30 cellular contexts compared by ENCODE assay signal in the genomic region with DNA sequence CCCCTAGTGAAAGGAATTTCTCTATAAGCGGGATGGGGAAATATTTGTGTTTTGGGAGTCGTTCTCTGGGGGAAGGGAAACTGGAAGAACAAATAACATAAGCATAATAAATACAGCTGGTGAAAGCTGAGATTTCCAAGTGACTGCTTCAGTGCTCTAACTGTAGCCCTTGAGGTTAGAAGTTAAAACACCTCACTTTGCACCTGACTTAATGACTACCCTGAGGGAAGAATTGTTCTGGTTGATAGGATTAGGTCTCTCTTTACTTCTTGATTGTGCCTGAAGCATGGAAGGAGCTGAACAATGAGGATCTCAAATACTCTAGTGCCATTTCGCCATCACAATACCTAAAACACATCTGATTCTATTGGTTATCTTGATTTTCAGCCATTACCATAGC.
A peak's percentile ranks its signal among the peaks of the same experiment; 100 is the strongest.
DNase-seq lines count a peak whose midpoint lies in the region; ATAC-seq and TF ChIP-seq lines count a peak whose summit lies in the region.
"Had no signal": no experiment of that assay in that cellular context is flagged by ENCODE, and none has a peak within 500 bp of the region (broad histone marks: within the 10 kb centered on the region; RNA-seq: fewer than 3 reads in every experiment).

No MANE protein-coding gene starts in this region.

- H3K9me3 Mint-ChIP-seq in chondrocyte (ENCODE audit: low read depth), result peaks cover 5% of the 10 kb centered on the region
- peaks cover 5% of the 10 kb centered on the region for H3K9me3 Mint-ChIP-seq in nephron progenitor cell
- H3K9me3 Mint-ChIP-seq in endothelial cell (ENCODE audit: unreplicated experiment), result no peaks in the 10 kb centered on the region

- H3K27ac Mint-ChIP-seq in chondrocyte (ENCODE audit: unreplicated experiment) (peak overlapping the region; percentile 15), nephron progenitor cell (peak overlapping the region; percentile 66), endothelial cell (ENCODE audit: unreplicated experiment) (no peak overlapping the region)
- H3K27ac Mint-ChIP-seq: activated naive CD4-positive, alpha-beta T cell treated with anti-CD3 and anti-CD28 coated beads, Interleukin-2, amount 50 U/mL, for 24 hours; activated T-helper 17 cell treated with anti-CD3 and anti-CD28 coated beads, Interleukin-2, amount 50 U/mL, for 72 hours; T-helper 2 cell treated with Interferon-gamma antibody and Interleukin-4, amounts not matched to agents 5 μg/mL and 100 μg/mL, for 36 hours had no signal

- ATAC-seq in activated CD4-positive, CD25-positive, alpha-beta regulatory T cell treated with anti-CD3 and anti-CD28 coated beads, Interleukin-2, amount 50 U/mL, for 24 hours, result no peak
- ATAC-seq: activated T-helper 17 cell treated with anti-CD3 and anti-CD28 coated beads, Interleukin-2, amount 50 U/mL, for 72 hours; K562; left lobe of liver had no signal

- peaks cover 3% of the 10 kb centered on the region for H3K36me3 Mint-ChIP-seq in chondrocyte (ENCODE audit: low read depth)
- no peaks in the 10 kb centered on the region for H3K36me3 Mint-ChIP-seq in nephron progenitor cell (ENCODE audit: low read depth)
- no peaks in the 10 kb centered on the region for H3K36me3 Mint-ChIP-seq in endothelial cell (ENCODE audit: low read depth, unreplicated experiment)
- H3K36me3 Mint-ChIP-seq: activated naive CD4-positive, alpha-beta T cell treated with anti-CD3 and anti-CD28 coated beads, Interleukin-2, amount 50 U/mL, for 24 hours had no signal

- TF ChIP-seq CTCF in chondrocyte (IDR thresholded peaks at IDR 0.05), result no peak
- TF ChIP-seq CTCF in nephron progenitor cell (IDR thresholded peaks at IDR 0.05), result no peak
- TF ChIP-seq CTCF in endothelial cell (IDR thresholded peaks at IDR 0.05; ENCODE audit: unreplicated experiment), result no peak

- H3K4me1 Mint-ChIP-seq in chondrocyte (ENCODE audit: low read depth) (peaks cover 66% of the 10 kb centered on the region), nephron progenitor cell (peaks cover 26% of the 10 kb centered on the region), endothelial cell (ENCODE audit: unreplicated experiment) (no peaks in the 10 kb centered on the region)
- H3K4me1 Mint-ChIP-seq: activated T-helper 17 cell treated with anti-CD3 and anti-CD28 coated beads, Interleukin-2, amount 50 U/mL, for 72 hours had no signal

- H3K4me3 Mint-ChIP-seq in chondrocyte (ENCODE audit: unreplicated experiment) (no peak overlapping the region), nephron progenitor cell (no peak overlapping the region), endothelial cell (ENCODE audit: unreplicated experiment) (no peak overlapping the region)
- H3K4me3 Mint-ChIP-seq: activated naive CD4-positive, alpha-beta T cell treated with anti-CD3 and anti-CD28 coated beads, Interleukin-2, amount 50 U/mL, for 24 hours; activated T-helper 17 cell treated with anti-CD3 and anti-CD28 coated beads, Interleukin-2, amount 50 U/mL, for 72 hours; T-helper 2 cell treated with Interferon-gamma antibody and Interleukin-4, amounts not matched to agents 5 μg/mL and 100 μg/mL, for 36 hours had no signal

- no peaks in the 10 kb centered on the region for H3K27me3 Mint-ChIP-seq in chondrocyte (ENCODE audit: low read depth)
- H3K27me3 Mint-ChIP-seq in nephron progenitor cell (ENCODE audit: low read depth, poor library complexity), result no peaks in the 10 kb centered on the region
- H3K27me3 Mint-ChIP-seq in endothelial cell (ENCODE audit: unreplicated experiment), result no peaks in the 10 kb centered on the region
- H3K27me3 Mint-ChIP-seq: activated naive CD4-positive, alpha-beta T cell treated with anti-CD3 and anti-CD28 coated beads, Interleukin-2, amount 50 U/mL, for 24 hours had no signal

- DNase-seq in NCI-H1417 (lab: John Stamatoyannopoulos, UW) (peak in 2 of 3 experiments; percentile 3 to 41), NCI-H1417 treated with DMSO at 0.1 percent for 48 hours (lab: John Stamatoyannopoulos, UW) (no peak), chondrocyte (ENCODE audit: low spot score) (no peak), nephron progenitor cell (no peak), NCI-H1694 (lab: John Stamatoyannopoulos, UW) (no peak), endothelial cell (ENCODE audit: low spot score) (no peak), globus pallidus (ENCODE audit: low spot score) (no peak)
- DNase-seq: activated CD4-positive, alpha-beta T cell treated with anti-CD3 and anti-CD28 coated beads for 4 hours; amniotic stem cell; brain microvascular endothelial cell; Caco-2; cerebellar nuclear complex; DND-41; GOT3; NCI-H1048; NCI-H187 treated with DMSO at 0.1 percent for 48 hours; NCI-H345; NCI-H82; Peyer's patch; SHP77; sigmoid colon; stimulated activated CD4-positive, alpha-beta T cell treated with anti-CD3 and anti-CD28 coated beads, Interleukin-12 subunit alpha, Interleukin-12 subunit beta, amount 100 ng/mL, for 4 hours; stimulated activated CD4-positive, alpha-beta T cell treated with anti-CD3 and anti-CD28 coated beads, Interleukin-4, amount 100 ng/mL, for 1 hour; trophoblast cell had no signal

Comparison
In these comparisons a context has a peak if more than half of its experiments do, and no peak if none do; other contexts are left out.
1. DNase-seq: peak in NCI-H1417 (2 of 3); none in NCI-H1417 treated with DMSO at 0.1 percent for 48 hours (single experiment), chondrocyte (single experiment), nephron progenitor cell (single experiment), NCI-H1694 (single experiment), endothelial cell (single experiment) and globus pallidus (single experiment).